ENCODE assay signal across 24 cellular contexts in the genomic region with DNA sequence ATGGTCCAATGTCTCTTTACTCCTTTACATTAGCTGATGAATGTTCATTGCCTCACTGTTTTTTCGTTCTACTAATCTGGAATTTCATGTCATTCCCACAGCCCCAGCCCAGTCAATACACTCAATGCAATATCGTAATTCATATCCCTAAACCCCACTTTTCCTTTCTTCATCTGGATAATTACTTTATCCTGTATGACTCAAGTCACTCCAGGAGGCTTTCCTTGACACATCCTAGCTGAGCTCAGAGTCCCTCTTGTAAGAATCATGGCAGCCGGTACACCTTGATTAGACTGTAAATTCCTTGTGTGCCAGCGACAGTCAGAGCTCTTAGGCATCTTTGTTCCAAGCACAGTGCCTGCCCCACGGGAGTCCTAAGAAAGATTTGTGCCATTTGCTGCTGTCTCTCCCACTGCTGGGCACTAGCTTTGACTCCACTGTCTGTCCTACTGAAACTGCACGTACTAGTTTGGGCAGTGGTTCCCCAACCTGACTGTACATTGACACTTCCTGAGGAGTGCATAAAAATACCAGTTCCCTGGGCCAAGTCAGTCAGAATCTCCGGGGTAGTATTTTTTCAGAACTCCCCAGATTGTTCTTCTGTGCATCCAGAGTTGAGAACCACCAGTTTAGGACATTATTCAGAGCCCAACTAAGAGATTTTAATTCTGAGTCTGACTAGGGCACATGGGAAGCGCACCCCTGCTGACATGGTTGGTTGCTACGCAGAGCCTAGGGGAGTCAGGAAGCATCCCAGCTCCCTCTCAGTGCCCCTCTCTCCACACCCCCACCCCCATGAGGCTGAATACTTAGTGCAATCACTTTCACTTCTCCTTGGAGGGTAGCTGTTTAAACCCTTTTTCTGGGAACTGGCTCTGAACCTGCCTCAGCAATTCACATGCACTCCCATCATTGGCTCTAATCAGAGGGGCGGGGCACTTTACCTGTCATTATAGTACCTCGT. TPM values are rescaled to one million over a fixed set of nuclear protein-coding genes. Genes with fewer than 3 reads are reported as not detected.
A peak's percentile ranks its signal among the peaks of the same experiment; 100 is the strongest.
DNase-seq lines count a peak whose midpoint lies in the region; TF ChIP-seq lines count a peak whose summit lies in the region.
"Had no signal": no experiment of that assay in that cellular context is flagged by ENCODE, and none has a peak within 500 bp of the region (broad histone marks: within the 10 kb centered on the region; RNA-seq: fewer than 3 reads in every experiment).

No MANE protein-coding gene starts in this region.

- no peak overlapping the region for H4K91ac ChIP-seq in trophoblast cell (ENCODE audit: low read depth, low read length)

- DNase-seq in CD1c-positive myeloid dendritic cell (ENCODE audit: extremely low spot score) = peak; percentile 5
- DNase-seq in MV-4-11 (lab: John Stamatoyannopoulos, UW) = peak; percentile 67
- peak; percentile 36 for DNase-seq in colonic mucosa
- DNase-seq in trophoblast cell = no peak
- no peak for DNase-seq in KBM-7
- DNase-seq in activated T-cell treated with anti-CD3 and anti-CD28 coated beads, Interleukin-2, amount 50 U/mL, for 48 hours = no peak
- no peak for DNase-seq in GM19238 (ENCODE audit: insufficient read length, low spot score)
- DNase-seq: activated CD4-positive, alpha-beta T cell treated with anti-CD3 and anti-CD28 coated beads, Interleukin-2, amount 10 ng/mL, durations not matched to agents 7 days and 5 days; activated gamma-delta T cell treated with Interleukin-2 at 50 U/mL for 16 hours; activated naive CD8-positive, alpha-beta T cell treated with anti-CD3 and anti-CD28 coated beads, Interleukin-2, amount 50 U/mL, for 24 hours; activated T-cell treated with anti-CD3 and anti-CD28 coated beads, Interleukin-2, amount 50 U/mL, for 24 hours; Calu3; DMS79 treated with DMSO at 0.1 percent for 48 hours; naive thymus-derived CD4-positive, alpha-beta T cell; NCI-H1092 treated with DMSO at 0.1 percent for 48 hours; NCI-H1930; NCI-H748 treated with DMSO at 0.1 percent for 48 hours; PC-3; stimulated activated naive CD8-positive, alpha-beta T cell treated with anti-CD3 and anti-CD28 coated beads, Interleukin-15, amount 100 ng/mL, for 72 hours had no signal

- no peaks in the 10 kb centered on the region for H3K36me3 ChIP-seq in colonic mucosa
- no peaks in the 10 kb centered on the region for H3K36me3 ChIP-seq in trophoblast cell (ENCODE audit: control insufficient read depth in 1 of 2, insufficient read depth in 2 of 2, low read length in 2 of 2)
- H3K36me3 ChIP-seq: gastroesophageal sphincter had no signal

- TF ChIP-seq CTCF in colonic mucosa (IDR thresholded peaks at IDR 0.05) = no peak

- 100% methylated on average over 1 of the region's 11 CpGs for WGBS in trophoblast cell (ENCODE audit: extremely low coverage, insufficient coverage, insufficient read length)

- H2BK5ac ChIP-seq in trophoblast cell (ENCODE audit: low read depth, low read length, poor library complexity) = no peak overlapping the region

- no peak overlapping the region for H2BK120ac ChIP-seq in trophoblast cell (ENCODE audit: insufficient read depth, low read length, poor library complexity)

- H3K4ac ChIP-seq in trophoblast cell (ENCODE audit: low read depth, low read length) = no peak overlapping the region

- no peak overlapping the region for H3K18ac ChIP-seq in trophoblast cell (ENCODE audit: low read length)

- no peaks in the 10 kb centered on the region for H3K27me3 ChIP-seq in colonic mucosa
- no peaks in the 10 kb centered on the region for H3K27me3 ChIP-seq in trophoblast cell (ENCODE audit: insufficient read depth, low read length)
- H3K27me3 ChIP-seq: gastroesophageal sphincter, hepatocyte had no signal

- intact Hi-C loops in colonic mucosa (cut with DNase I) = no loop called here

- H3K4me3 ChIP-seq in colonic mucosa (no peak overlapping the region), trophoblast cell (ENCODE audit: low read depth, low read length) (no peak overlapping the region)
- H3K4me3 ChIP-seq: gastroesophageal sphincter, hepatocyte had no signal

- H3K9me3 ChIP-seq in colonic mucosa (no peaks in the 10 kb centered on the region), trophoblast cell (ENCODE audit: insufficient read depth, low read depth, low read length) (no peaks in the 10 kb centered on the region)
- H3K9me3 ChIP-seq: gastroesophageal sphincter had no signal

- no peak overlapping the region for H2BK12ac ChIP-seq in trophoblast cell (ENCODE audit: low read length)

- H3K79me1 ChIP-seq in trophoblast cell (ENCODE audit: low read length) = peaks cover 3% of the 10 kb centered on the region

- H2AFZ ChIP-seq in trophoblast cell (ENCODE audit: insufficient read depth, low read length, poor library complexity) = no peak overlapping the region
- H2AFZ ChIP-seq: hepatocyte had no signal

- no peak overlapping the region for H4K8ac ChIP-seq in trophoblast cell (ENCODE audit: low read depth, low read length)

- in situ Hi-C loops in KBM-7 (cut with MboI; ENCODE audit: low pct_unique_long_range_greater_than_20kb, low sequenced_read_pairs) = no loop called here

- H4K12ac ChIP-seq in trophoblast cell (ENCODE audit: low read depth, low read length) = peak overlapping the region; percentile 44

- no peak overlapping the region for H3K14ac ChIP-seq in trophoblast cell (ENCODE audit: low read length)

- no peaks in the 10 kb centered on the region for H3K79me2 ChIP-seq in trophoblast cell (ENCODE audit: control insufficient read depth, insufficient read depth, low read length, poor library complexity)
- H3K79me2 ChIP-seq: hepatocyte had no signal

- no peak overlapping the region for H3K27ac ChIP-seq in colonic mucosa
- H3K27ac ChIP-seq in trophoblast cell (ENCODE audit: low read depth, low read length) = no peak overlapping the region
- H3K27ac ChIP-seq: C4-2B, gastroesophageal sphincter, hepatocyte, HL-60, VCaP had no signal

- H3K9ac ChIP-seq in colonic mucosa (ENCODE audit: low read depth in 2 of 2, low read length in 2 of 2) (peak overlapping the region in 1 of 2 donors; percentile 12), trophoblast cell (ENCODE audit: low read length) (no peak overlapping the region)

- H2AK5ac ChIP-seq in trophoblast cell (ENCODE audit: low read length) = no peak overlapping the region

- H3K4me1 ChIP-seq in colonic mucosa (peaks cover 10% of the 10 kb centered on the region), trophoblast cell (ENCODE audit: control insufficient read depth in 1 of 2, insufficient read depth in 2 of 2, low read length in 2 of 2) (peaks cover 5 to 6% of the 10 kb centered on the region in 2 experiments)
- H3K4me1 ChIP-seq: gastroesophageal sphincter had no signal

- no peak overlapping the region for H3K4me2 ChIP-seq in trophoblast cell (ENCODE audit: low read length)
- H3K4me2 ChIP-seq: hepatocyte had no signal

- H3K23ac ChIP-seq in trophoblast cell (ENCODE audit: low read length) = no peak overlapping the region

RNA-seq across cellular contexts. Expression of gene C3orf70, which starts 19.5 kb away (rescaled TPM):
- 10 to 100 TPM in 1 of 2 donors, 1 to 10 TPM in 1; 8.4 to 12.7 TPM for total RNA-seq in colonic mucosa
- 0.22 and 0.29 TPM in 2 replicates for polyA plus RNA-seq in trophoblast cell (2013)
- total RNA-seq: PC-3 had no signal
- polyA plus RNA-seq: naive thymus-derived CD4-positive, alpha-beta T cell had no signal

Comparison
In these comparisons a context has a peak if more than half of its experiments do, and no peak if none do; other contexts are left out.
1. DNase-seq: peak in CD1c-positive myeloid dendritic cell (single experiment), MV-4-11 (single experiment) and colonic mucosa (single experiment); none in trophoblast cell (0 of 2), KBM-7 (single experiment), activated T-cell treated with anti-CD3 and anti-CD28 coated beads, Interleukin-2, amount 50 U/mL, for 48 hours (0 of 2) and GM19238 (single experiment).